Comparison of ENCODE assay signal across 1 cellular context in the genomic region with DNA sequence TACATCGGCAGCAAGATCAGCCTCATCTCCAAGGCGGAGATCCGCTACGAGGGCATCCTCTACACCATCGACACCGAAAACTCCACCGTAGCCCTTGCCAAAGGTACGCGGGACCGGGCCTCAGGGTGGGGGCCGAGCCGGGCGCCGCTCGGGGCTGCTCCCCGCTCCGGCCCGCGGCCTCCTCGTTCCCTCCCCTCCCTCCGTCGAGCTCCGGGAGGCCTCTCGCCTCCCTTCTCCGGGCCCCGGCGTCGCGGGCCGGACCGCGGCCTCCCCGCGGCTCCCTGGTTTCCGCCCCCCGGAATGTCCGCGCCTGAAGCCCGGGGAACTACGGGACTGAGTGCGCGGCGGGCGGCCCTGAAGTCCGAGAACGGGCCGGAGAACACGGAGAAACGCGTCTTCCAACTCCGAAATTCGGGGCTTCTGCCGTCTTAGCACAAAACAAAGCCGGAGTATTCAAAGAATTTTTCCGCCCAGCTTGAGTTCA.
TF ChIP-seq lines count a peak whose summit lies in the region.

No MANE protein-coding gene starts in this region.

TF ChIP-seq in WTC11, 78 proteins besides CTCF, POLR2A, EP300 and RAD21 (continued from another document):
- TF ChIP-seq, protein P1, sequence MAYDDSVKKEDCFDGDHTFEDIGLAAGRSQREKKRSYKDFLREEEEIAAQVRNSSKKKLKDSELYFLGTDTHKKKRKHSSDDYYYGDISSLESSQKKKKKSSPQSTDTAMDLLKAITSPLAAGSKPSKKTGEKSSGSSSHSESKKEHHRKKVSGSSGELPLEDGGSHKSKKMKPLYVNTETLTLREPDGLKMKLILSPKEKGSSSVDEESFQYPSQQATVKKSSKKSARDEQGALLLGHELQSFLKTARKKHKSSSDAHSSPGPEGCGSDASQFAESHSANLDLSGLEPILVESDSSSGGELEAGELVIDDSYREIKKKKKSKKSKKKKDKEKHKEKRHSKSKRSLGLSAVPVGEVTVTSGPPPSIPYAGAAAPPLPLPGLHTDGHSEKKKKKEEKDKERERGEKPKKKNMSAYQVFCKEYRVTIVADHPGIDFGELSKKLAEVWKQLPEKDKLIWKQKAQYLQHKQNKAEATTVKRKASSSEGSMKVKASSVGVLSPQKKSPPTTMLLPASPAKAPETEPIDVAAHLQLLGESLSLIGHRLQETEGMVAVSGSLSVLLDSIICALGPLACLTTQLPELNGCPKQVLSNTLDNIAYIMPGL (CRISPR knock-in tag; IDR thresholded peaks at IDR 0.05), result no peak
- TF ChIP-seq, protein P2, sequence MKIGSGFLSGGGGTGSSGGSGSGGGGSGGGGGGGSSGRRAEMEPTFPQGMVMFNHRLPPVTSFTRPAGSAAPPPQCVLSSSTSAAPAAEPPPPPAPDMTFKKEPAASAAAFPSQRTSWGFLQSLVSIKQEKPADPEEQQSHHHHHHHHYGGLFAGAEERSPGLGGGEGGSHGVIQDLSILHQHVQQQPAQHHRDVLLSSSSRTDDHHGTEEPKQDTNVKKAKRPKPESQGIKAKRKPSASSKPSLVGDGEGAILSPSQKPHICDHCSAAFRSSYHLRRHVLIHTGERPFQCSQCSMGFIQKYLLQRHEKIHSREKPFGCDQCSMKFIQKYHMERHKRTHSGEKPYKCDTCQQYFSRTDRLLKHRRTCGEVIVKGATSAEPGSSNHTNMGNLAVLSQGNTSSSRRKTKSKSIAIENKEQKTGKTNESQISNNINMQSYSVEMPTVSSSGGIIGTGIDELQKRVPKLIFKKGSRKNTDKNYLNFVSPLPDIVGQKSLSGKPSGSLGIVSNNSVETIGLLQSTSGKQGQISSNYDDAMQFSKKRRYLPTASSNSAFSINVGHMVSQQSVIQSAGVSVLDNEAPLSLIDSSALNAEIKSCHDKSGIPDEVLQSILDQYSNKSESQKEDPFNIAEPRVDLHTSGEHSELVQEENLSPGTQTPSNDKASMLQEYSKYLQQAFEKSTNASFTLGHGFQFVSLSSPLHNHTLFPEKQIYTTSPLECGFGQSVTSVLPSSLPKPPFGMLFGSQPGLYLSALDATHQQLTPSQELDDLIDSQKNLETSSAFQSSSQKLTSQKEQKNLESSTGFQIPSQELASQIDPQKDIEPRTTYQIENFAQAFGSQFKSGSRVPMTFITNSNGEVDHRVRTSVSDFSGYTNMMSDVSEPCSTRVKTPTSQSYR (CRISPR knock-in tag; IDR thresholded peaks at IDR 0.05), result peak; percentile 14; the same call in 1 of the 2 replicates
- TF ChIP-seq ZBTB21 (CRISPR knock-in tag; IDR thresholded peaks at IDR 0.05; ENCODE audit: borderline replicate concordance) (0 out of 2 replicates have a peak, but pooled peaks have one; percentile 10), ZNF396 (CRISPR knock-in tag; IDR thresholded peaks at IDR 0.05; ENCODE audit: borderline replicate concordance) (no peak)
- TF ChIP-seq, protein P3, sequence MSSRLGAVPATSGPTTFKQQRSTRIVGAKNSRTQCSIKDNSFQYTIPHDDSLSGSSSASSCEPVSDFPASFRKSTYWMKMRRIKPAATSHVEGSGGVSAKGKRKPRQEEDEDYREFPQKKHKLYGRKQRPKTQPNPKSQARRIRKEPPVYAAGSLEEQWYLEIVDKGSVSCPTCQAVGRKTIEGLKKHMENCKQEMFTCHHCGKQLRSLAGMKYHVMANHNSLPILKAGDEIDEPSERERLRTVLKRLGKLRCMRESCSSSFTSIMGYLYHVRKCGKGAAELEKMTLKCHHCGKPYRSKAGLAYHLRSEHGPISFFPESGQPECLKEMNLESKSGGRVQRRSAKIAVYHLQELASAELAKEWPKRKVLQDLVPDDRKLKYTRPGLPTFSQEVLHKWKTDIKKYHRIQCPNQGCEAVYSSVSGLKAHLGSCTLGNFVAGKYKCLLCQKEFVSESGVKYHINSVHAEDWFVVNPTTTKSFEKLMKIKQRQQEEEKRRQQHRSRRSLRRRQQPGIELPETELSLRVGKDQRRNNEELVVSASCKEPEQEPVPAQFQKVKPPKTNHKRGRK (CRISPR knock-in tag; IDR thresholded peaks at IDR 0.05; ENCODE audit: borderline replicate concordance), result no peak
